ENCODE assay signal across 19 cellular contexts in the genomic region with DNA sequence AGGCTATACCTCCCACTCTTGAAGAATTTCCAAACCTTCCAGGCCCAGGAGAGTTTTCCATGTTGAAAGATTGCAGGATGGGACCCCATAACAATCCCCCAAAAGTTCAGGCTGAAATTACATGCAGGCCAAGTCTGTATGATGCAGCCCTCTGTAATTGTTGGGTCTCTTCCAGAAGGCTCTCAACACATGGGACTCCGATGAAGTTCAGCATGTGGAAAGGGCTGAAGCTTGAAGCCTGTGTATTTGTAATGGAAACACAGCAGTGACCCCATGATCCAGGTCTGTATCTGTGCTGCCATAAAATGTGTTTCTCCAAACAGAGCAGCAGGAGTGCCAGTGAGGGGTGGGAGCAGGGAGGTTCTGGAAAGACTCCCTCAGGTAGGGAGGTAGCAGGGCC.
DNase-seq lines count a peak whose midpoint lies in the region; ATAC-seq and TF ChIP-seq lines count a peak whose summit lies in the region.
"Had no signal": no experiment of that assay in that cellular context is flagged by ENCODE, and none has a peak within 500 bp of the region (broad histone marks: within the 10 kb centered on the region; RNA-seq: fewer than 3 reads in every experiment).

No MANE protein-coding gene starts in this region.

- no peak for ATAC-seq in HG02885 (IDR thresholded peaks at IDR 0.05; ENCODE audit: poor library complexity, unreplicated experiment)
- ATAC-seq: HepG2 had no signal

- 56 to 91% methylated on average over 1 of the region's 1 CpG for WGBS in tibial nerve, 2 donors

- H3K9me3 ChIP-seq in AG04450 (ENCODE audit: control insufficient read depth, insufficient read depth, low read length) (peaks cover 3% of the 10 kb centered on the region; the same call in 1 of the 2 replicates), tibial nerve (peaks cover 0 to 10% (median 3%) of the 10 kb centered on the region in 4 donors)
- H3K9me3 ChIP-seq: BE2C had no signal

- TF ChIP-seq EP300 in tibial nerve (IDR thresholded peaks at IDR 0.05): no peak

- H3K27me3 ChIP-seq in AG04450 (ENCODE audit: control insufficient read depth, insufficient read depth, low read length) (no peaks in the 10 kb centered on the region), tibial nerve (no peaks in the 10 kb centered on the region)
- H3K27me3 ChIP-seq: BE2C had no signal

- no peak for TF ChIP-seq CTCF in AG04450 (IDR thresholded peaks at IDR 0.05; ENCODE audit: low read depth, low read length)
- no peak for TF ChIP-seq CTCF in astrocyte of the spinal cord (IDR thresholded peaks at IDR 0.05; ENCODE audit: low read depth, low read length)
- no peak for TF ChIP-seq CTCF in fibroblast of pulmonary artery (IDR thresholded peaks at IDR 0.05; ENCODE audit: low read length, missing control alignments)
- no peak for TF ChIP-seq CTCF in tibial nerve (IDR thresholded peaks at IDR 0.05)

- CTCF ChIA-PET in AG04450 (lab: Charles Lee): no interaction called here

- POLR2A ChIA-PET in AG04450 (lab: Yijun Ruan, JAX): no interaction called here

- no peak overlapping the region for H3K27ac ChIP-seq in AG04450 (ENCODE audit: low read depth, low read length)
- H3K27ac ChIP-seq in tibial nerve: no peak overlapping the region
- H3K27ac ChIP-seq: HL-60 had no signal

- H3K4me3 ChIP-seq in AG04450 (ENCODE audit: low read depth, low read length) (no peak overlapping the region), astrocyte of the spinal cord (ENCODE audit: low read depth, low read length) (no peak overlapping the region), fibroblast of pulmonary artery (replicated peaks; ENCODE audit: low read depth, low read length) (no peak overlapping the region), tibial nerve (no peak overlapping the region)

- H3K36me3 ChIP-seq in tibial nerve: no peaks in the 10 kb centered on the region
- H3K36me3 ChIP-seq: BE2C had no signal

- H3K4me1 ChIP-seq in tibial nerve: no peaks in the 10 kb centered on the region
- H3K4me1 ChIP-seq: BE2C had no signal

- in situ Hi-C loops in astrocyte of the spinal cord (cut with HindIII; ENCODE audit: low sequenced_read_pairs): no loop called here
- in situ Hi-C loops in ACHN (cut with HindIII; ENCODE audit: low pct_ligation_motif_present, low pct_unique_long_range_greater_than_20kb, low sequenced_read_pairs): no loop called here

- TF ChIP-seq POLR2A in tibial nerve (IDR thresholded peaks at IDR 0.05): no peak

- DNase-seq in AG04450 (ENCODE audit: low read depth, low spot score): peak; percentile 18
- DNase-seq in astrocyte of the spinal cord (ENCODE audit: low read depth, low spot score): peak; percentile 10
- DNase-seq in fibroblast of pulmonary artery (ENCODE audit: low read depth): peak; percentile 49
- peak; percentile 31 for DNase-seq in iris pigment epithelial cell (ENCODE audit: low read depth)
- no peak for DNase-seq in tibial nerve (ENCODE audit: low spot score in 2 of 2)
- no peak for DNase-seq in ACHN
- no peak for DNase-seq in NCI-H2196 treated with DMSO at 0.1 percent for 48 hours (lab: John Stamatoyannopoulos, UW; ENCODE audit: unreplicated experiment)
- DNase-seq: BE2C, KBM-7, MM.1S, NCI-H1048, NCI-H1417 treated with DMSO at 0.1 percent for 48 hours, NCI-H187, NCI-H446 treated with DMSO at 0.1 percent for 48 hours, NCI-H526 treated with DMSO at 0.1 percent for 48 hours, SHP77 had no signal

Comparison
In these comparisons a context has a peak if more than half of its experiments do, and no peak if none do; other contexts are left out.
1. DNase-seq: peak in AG04450 (single experiment), astrocyte of the spinal cord (single experiment), fibroblast of pulmonary artery (single experiment) and iris pigment epithelial cell (single experiment); none in tibial nerve (0 of 2), ACHN (single experiment) and NCI-H2196 treated with DMSO at 0.1 percent for 48 hours (single experiment).